In the genomic region with DNA sequence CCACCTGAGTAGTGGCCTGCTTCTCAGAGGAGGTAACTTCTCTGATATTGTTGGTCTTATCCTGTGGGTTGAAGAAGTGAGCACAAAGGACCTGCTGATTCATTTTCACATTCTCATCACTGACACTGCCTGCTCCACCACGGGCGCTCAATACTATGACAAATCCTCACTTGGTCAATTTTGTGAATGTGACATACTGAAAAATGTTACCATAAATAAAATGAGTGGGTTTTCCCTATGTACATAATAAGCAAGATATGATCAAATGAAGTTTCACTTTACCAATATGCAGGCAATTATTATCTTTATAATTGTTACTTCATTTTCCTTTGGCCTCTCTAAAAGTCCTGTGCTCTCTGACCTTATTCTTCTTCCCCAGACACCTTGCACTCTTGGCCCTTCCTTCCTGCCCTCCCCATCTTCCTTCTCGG, we compare ENCODE assay signal across 8 cellular contexts.
DNase-seq lines count a peak whose midpoint lies in the region; ATAC-seq, FAIRE-seq and TF ChIP-seq lines count a peak whose summit lies in the region.

No MANE protein-coding gene starts in this region.

- peak overlapping the region; percentile 78 for H3K4me3 Mint-ChIP-seq in activated naive CD8-positive, alpha-beta T cell

- peaks cover 83% of the 10 kb centered on the region for H3K4me1 Mint-ChIP-seq in activated naive CD8-positive, alpha-beta T cell (ENCODE audit: low read depth)

- peak; percentile 77 for ATAC-seq in HG03354 (IDR thresholded peaks at IDR 0.05; ENCODE audit: poor library complexity, severe bottlenecking, unreplicated experiment)

- peak overlapping the region; percentile 97 for H3K27ac Mint-ChIP-seq in activated naive CD8-positive, alpha-beta T cell

- FAIRE-seq in D721Med (lab: Jason Lieb, UNC): no peak

- no peaks in the 10 kb centered on the region for H3K9me3 Mint-ChIP-seq in activated naive CD8-positive, alpha-beta T cell (ENCODE audit: low read depth)

- peak; percentile 66 for DNase-seq in stimulated activated CD4-positive, alpha-beta T cell treated with anti-CD3 and anti-CD28 coated beads, Interleukin-15, amount 100 ng/mL, for 24 hours
- no peak for DNase-seq in stimulated activated CD4-positive, alpha-beta T cell treated with anti-CD3 and anti-CD28 coated beads, Interleukin-2, amount 100 ng/mL, for 48 hours
- DNase-seq in stimulated activated CD4-positive, alpha-beta T cell treated with anti-CD3 and anti-CD28 coated beads, Interleukin-1b, Interleukin-23, amount 100 ng/mL, for 48 hours: peak; percentile 66
- DNase-seq in anterior cingulate cortex (lab: John Stamatoyannopoulos, UW): no peak
- DNase-seq in SHP77 treated with DMSO at 0.1 percent for 48 hours (lab: John Stamatoyannopoulos, UW): no peak
- no peak for DNase-seq in D721Med (ENCODE audit: insufficient read length, low spot score)

- H3K36me3 Mint-ChIP-seq in activated naive CD8-positive, alpha-beta T cell: no peaks in the 10 kb centered on the region

- no peak for TF ChIP-seq CTCF in D721Med (IDR thresholded peaks at IDR 0.05; ENCODE audit: insufficient read depth, missing control alignments)

- no peaks in the 10 kb centered on the region for H3K27me3 Mint-ChIP-seq in activated naive CD8-positive, alpha-beta T cell

Comparison
In these comparisons a context has a peak if more than half of its experiments do, and no peak if none do; other contexts are left out.
1. DNase-seq: peak in stimulated activated CD4-positive, alpha-beta T cell treated with anti-CD3 and anti-CD28 coated beads, Interleukin-15, amount 100 ng/mL, for 24 hours (single experiment) and stimulated activated CD4-positive, alpha-beta T cell treated with anti-CD3 and anti-CD28 coated beads, Interleukin-1b, Interleukin-23, amount 100 ng/mL, for 48 hours (single experiment); none in stimulated activated CD4-positive, alpha-beta T cell treated with anti-CD3 and anti-CD28 coated beads, Interleukin-2, amount 100 ng/mL, for 48 hours (0 of 2), anterior cingulate cortex (0 of 58), SHP77 treated with DMSO at 0.1 percent for 48 hours (single experiment) and D721Med (single experiment).